ENCODE assay signal across 29 cellular contexts in the genomic region with DNA sequence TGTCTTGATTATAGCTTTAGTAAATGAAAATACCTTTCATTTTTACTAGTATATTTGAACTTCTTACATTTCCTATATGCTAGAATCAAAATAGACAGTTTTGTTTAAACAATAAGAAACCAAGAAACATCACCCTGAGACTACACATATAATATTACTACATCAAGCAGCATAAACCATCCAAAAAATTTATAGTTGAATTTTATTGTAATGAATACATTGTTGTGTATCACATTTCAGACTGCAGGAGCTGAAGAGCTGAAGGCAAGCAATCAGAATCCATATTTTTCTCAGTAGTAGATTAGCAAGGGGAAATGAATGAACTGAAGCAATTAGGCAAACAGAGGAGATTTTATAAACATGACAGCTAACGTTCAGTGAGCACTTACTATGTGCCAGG.
"Had no signal": no experiment of that assay in that cellular context is flagged by ENCODE, and none has a peak within 500 bp of the region (broad histone marks: within the 10 kb centered on the region; RNA-seq: fewer than 3 reads in every experiment).

No MANE protein-coding gene starts in this region.

- H3K27ac Mint-ChIP-seq: activated B cell treated with CpG ODN at 0.5 μM for 24 hours; activated CD4-positive, alpha-beta memory T cell treated with anti-CD3 and anti-CD28 coated beads for 36 hours; activated CD4-positive, alpha-beta T cell treated with anti-CD3 and anti-CD28 coated beads, Interleukin-2, amount 10 ng/mL, durations not matched to agents 24 days and 14 days; activated CD8-positive, alpha-beta memory T cell treated with anti-CD3 and anti-CD28 coated beads, Interleukin-2, amount 10 ng/mL, durations not matched to agents 7 days and 5 days; activated CD8-positive, alpha-beta T cell treated with anti-CD3 and anti-CD28 coated beads, Interleukin-2, amount 10 ng/mL, durations not matched to agents 7 days and 5 days; activated naive CD4-positive, alpha-beta T cell treated with anti-CD3 and anti-CD28 coated beads for 36 hours; activated naive CD4-positive, alpha-beta T cell treated with anti-CD3 and anti-CD28 coated beads, Interleukin-2, amount 50 U/mL, for 24 hours; activated naive CD8-positive, alpha-beta T cell treated with anti-CD3 and anti-CD28 coated beads for 36 hours; activated naive CD8-positive, alpha-beta T cell treated with anti-CD3 and anti-CD28 coated beads, Interleukin-2, amount 50 U/mL, for 24 hours; activated T-helper 1 cell treated with anti-CD3 and anti-CD28 coated beads, Interleukin-12 subunit alpha, Interleukin-12 subunit beta, Interleukin-2, Interleukin-4 antibody, amounts not matched to agents 30 ng/mL and 10 ng/mL and 1 ng/mL, durations not matched to agents 14 hours and 24 hours and 36 hours; activated T-helper 2 cell treated with anti-CD3 and anti-CD28 coated beads, Interferon-gamma antibody, Interleukin-2, Interleukin-4, amounts not matched to agents 10 μg/mL and 5 μg/mL and 100 μg/mL, durations not matched to agents 14 hours and 24 hours and 36 hours; dendritic cell treated with granulocyte-macrophage colony-stimulating factor and Interleukin-4, amounts not matched to agents 40 ng/mL and 50 ng/mL, for 4 days; endodermal cell had no signal

- H3K9me3 Mint-ChIP-seq: activated B cell treated with CpG ODN at 0.5 μM for 24 hours; activated naive CD4-positive, alpha-beta T cell treated with anti-CD3 and anti-CD28 coated beads for 36 hours; activated T-helper 1 cell treated with anti-CD3 and anti-CD28 coated beads, Interleukin-12 subunit alpha, Interleukin-12 subunit beta, Interleukin-2, Interleukin-4 antibody, amounts not matched to agents 30 ng/mL and 10 ng/mL and 1 ng/mL, durations not matched to agents 14 hours and 24 hours and 36 hours; central memory CD8-positive, alpha-beta T cell; dendritic cell treated with granulocyte-macrophage colony-stimulating factor and Interleukin-4, amounts not matched to agents 40 ng/mL and 50 ng/mL, for 4 days; endodermal cell had no signal

- H3K27me3 Mint-ChIP-seq: activated CD4-positive, alpha-beta memory T cell treated with anti-CD3 and anti-CD28 coated beads for 36 hours; activated CD4-positive, alpha-beta T cell treated with anti-CD3 and anti-CD28 coated beads, Interleukin-2, amount 10 ng/mL, durations not matched to agents 24 days and 14 days; activated CD8-positive, alpha-beta memory T cell treated with anti-CD3 and anti-CD28 coated beads, Interleukin-2, amount 10 ng/mL, durations not matched to agents 7 days and 5 days; activated naive CD4-positive, alpha-beta T cell treated with anti-CD3 and anti-CD28 coated beads, Interleukin-2, amount 50 U/mL, for 24 hours; activated naive CD8-positive, alpha-beta T cell treated with anti-CD3 and anti-CD28 coated beads for 36 hours; activated naive CD8-positive, alpha-beta T cell treated with anti-CD3 and anti-CD28 coated beads, Interleukin-2, amount 50 U/mL, for 24 hours; central memory CD8-positive, alpha-beta T cell had no signal

- H3K4me1 Mint-ChIP-seq: activated B cell treated with CpG ODN at 0.5 μM for 24 hours; activated CD4-positive, alpha-beta T cell treated with anti-CD3 and anti-CD28 coated beads, Interleukin-2, amount 10 ng/mL, durations not matched to agents 24 days and 14 days; activated CD8-positive, alpha-beta memory T cell treated with anti-CD3 and anti-CD28 coated beads, Interleukin-2, amount 10 ng/mL, durations not matched to agents 7 days and 5 days; activated naive CD4-positive, alpha-beta T cell treated with anti-CD3 and anti-CD28 coated beads, Interleukin-2, amount 50 U/mL, for 24 hours; activated naive CD8-positive, alpha-beta T cell treated with anti-CD3 and anti-CD28 coated beads, Interleukin-2, amount 50 U/mL, for 24 hours; central memory CD8-positive, alpha-beta T cell; endodermal cell had no signal

- H3K9me3 ChIP-seq: gastroesophageal sphincter had no signal

- H3K36me3 ChIP-seq: brain microvascular endothelial cell, gastroesophageal sphincter, WERI-Rb-1 had no signal

- H3K36me3 Mint-ChIP-seq: activated CD4-positive, alpha-beta memory T cell treated with anti-CD3 and anti-CD28 coated beads for 36 hours; activated naive CD8-positive, alpha-beta T cell treated with anti-CD3 and anti-CD28 coated beads for 36 hours had no signal

- ATAC-seq: activated CD4-positive, CD25-positive, alpha-beta regulatory T cell treated with anti-CD3 and anti-CD28 coated beads, Interleukin-2, amount 50 U/mL, for 24 hours; activated CD8-positive, alpha-beta memory T cell treated with anti-CD3 and anti-CD28 coated beads, Interleukin-2, amount 10 ng/mL, durations not matched to agents 7 days and 5 days; activated CD8-positive, alpha-beta T cell treated with anti-CD3 and anti-CD28 coated beads, Interleukin-2, amount 10 ng/mL, durations not matched to agents 7 days and 5 days; activated naive CD8-positive, alpha-beta T cell treated with anti-CD3 and anti-CD28 coated beads, Interleukin-2, amount 50 U/mL, for 24 hours; esophagus mucosa; gastroesophageal sphincter had no signal

- H3K27me3 ChIP-seq: brain microvascular endothelial cell, dorsolateral prefrontal cortex, gastroesophageal sphincter had no signal

- H3K4me1 ChIP-seq: gastroesophageal sphincter had no signal

- H3K4me3 Mint-ChIP-seq: activated B cell treated with CpG ODN at 0.5 μM for 24 hours; activated CD4-positive, alpha-beta memory T cell treated with anti-CD3 and anti-CD28 coated beads for 36 hours; activated CD4-positive, alpha-beta T cell treated with anti-CD3 and anti-CD28 coated beads, Interleukin-2, amount 10 ng/mL, durations not matched to agents 24 days and 14 days; activated CD8-positive, alpha-beta memory T cell treated with anti-CD3 and anti-CD28 coated beads, Interleukin-2, amount 10 ng/mL, durations not matched to agents 7 days and 5 days; activated CD8-positive, alpha-beta T cell treated with anti-CD3 and anti-CD28 coated beads, Interleukin-2, amount 10 ng/mL, durations not matched to agents 7 days and 5 days; activated naive CD4-positive, alpha-beta T cell treated with anti-CD3 and anti-CD28 coated beads for 36 hours; activated naive CD4-positive, alpha-beta T cell treated with anti-CD3 and anti-CD28 coated beads, Interleukin-2, amount 50 U/mL, for 24 hours; activated naive CD8-positive, alpha-beta T cell treated with anti-CD3 and anti-CD28 coated beads for 36 hours; activated naive CD8-positive, alpha-beta T cell treated with anti-CD3 and anti-CD28 coated beads, Interleukin-2, amount 50 U/mL, for 24 hours; activated T-helper 1 cell treated with anti-CD3 and anti-CD28 coated beads, Interleukin-12 subunit alpha, Interleukin-12 subunit beta, Interleukin-2, Interleukin-4 antibody, amounts not matched to agents 30 ng/mL and 10 ng/mL and 1 ng/mL, durations not matched to agents 14 hours and 24 hours and 36 hours; central memory CD8-positive, alpha-beta T cell; dendritic cell treated with granulocyte-macrophage colony-stimulating factor and Interleukin-4, amounts not matched to agents 40 ng/mL and 50 ng/mL, for 4 days; endodermal cell had no signal

- DNase-seq: activated B cell treated with CpG ODN at 0.5 μM for 24 hours; activated CD4-positive, alpha-beta memory T cell treated with anti-CD3 and anti-CD28 coated beads for 36 hours; activated CD4-positive, alpha-beta T cell treated with anti-CD3 and anti-CD28 coated beads, Interleukin-2, amount 10 ng/mL, durations not matched to agents 24 days and 14 days; activated CD8-positive, alpha-beta memory T cell treated with anti-CD3 and anti-CD28 coated beads, Interleukin-2, amount 10 ng/mL, durations not matched to agents 7 days and 5 days; activated CD8-positive, alpha-beta memory T cell treated with anti-CD3 and anti-CD28 coated beads, Interleukin-2, amount 50 U/mL, for 4 hours; activated CD8-positive, alpha-beta T cell treated with anti-CD3 and anti-CD28 coated beads, Interleukin-2, amount 10 ng/mL, durations not matched to agents 7 days and 5 days; activated effector memory CD4-positive, alpha-beta T cell treated with anti-CD3 and anti-CD28 coated beads, Interleukin-2, amount 50 U/mL, for 16 hours; activated naive CD4-positive, alpha-beta T cell treated with anti-CD3 and anti-CD28 coated beads for 36 hours; activated naive CD8-positive, alpha-beta T cell treated with anti-CD3 and anti-CD28 coated beads for 36 hours; activated naive CD8-positive, alpha-beta T cell treated with anti-CD3 and anti-CD28 coated beads, Interleukin-2, amount 50 U/mL, for 24 hours; activated T-cell treated with anti-CD3 and anti-CD28 coated beads, Interleukin-2, amount 50 U/mL, for 1 hour; activated T-cell treated with anti-CD3 and anti-CD28 coated beads, Interleukin-2, amount 50 U/mL, for 48 hours; brain microvascular endothelial cell; dorsolateral prefrontal cortex; effector memory CD4-positive, alpha-beta T cell; endodermal cell; foreskin melanocyte; head of caudate nucleus; T-helper 2 cell; WERI-Rb-1 had no signal

- H3K27ac ChIP-seq: brain microvascular endothelial cell, coronary artery, dorsolateral prefrontal cortex, gastroesophageal sphincter, WERI-Rb-1 had no signal

- H3K4me3 ChIP-seq: coronary artery, dorsolateral prefrontal cortex, gastroesophageal sphincter had no signal
